ENCODE assay signal across 1 cellular context in genomic region chr17:56913867-56914640, GRCh38.
TF ChIP-seq lines count a peak whose summit lies in the region.

TSS of gene TRIM25 (minus strand) at chr17:56914049. CDS start at chr17:56913988, 61 bp downstream.

TF ChIP-seq in K562, 482 proteins besides CTCF, POLR2A, EP300 and RAD21 (continued from another document and continues in another):
- TF ChIP-seq, protein P1, sequence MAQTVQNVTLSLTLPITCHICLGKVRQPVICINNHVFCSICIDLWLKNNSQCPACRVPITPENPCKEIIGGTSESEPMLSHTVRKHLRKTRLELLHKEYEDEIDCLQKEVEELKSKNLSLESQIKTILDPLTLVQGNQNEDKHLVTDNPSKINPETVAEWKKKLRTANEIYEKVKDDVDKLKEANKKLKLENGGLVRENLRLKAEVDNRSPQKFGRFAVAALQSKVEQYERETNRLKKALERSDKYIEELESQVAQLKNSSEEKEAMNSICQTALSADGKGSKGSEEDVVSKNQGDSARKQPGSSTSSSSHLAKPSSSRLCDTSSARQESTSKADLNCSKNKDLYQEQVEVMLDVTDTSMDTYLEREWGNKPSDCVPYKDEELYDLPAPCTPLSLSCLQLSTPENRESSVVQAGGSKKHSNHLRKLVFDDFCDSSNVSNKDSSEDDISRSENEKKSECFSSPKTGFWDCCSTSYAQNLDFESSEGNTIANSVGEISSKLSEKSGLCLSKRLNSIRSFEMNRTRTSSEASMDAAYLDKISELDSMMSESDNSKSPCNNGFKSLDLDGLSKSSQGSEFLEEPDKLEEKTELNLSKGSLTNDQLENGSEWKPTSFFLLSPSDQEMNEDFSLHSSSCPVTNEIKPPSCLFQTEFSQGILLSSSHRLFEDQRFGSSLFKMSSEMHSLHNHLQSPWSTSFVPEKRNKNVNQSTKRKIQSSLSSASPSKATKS (CRISPR knock-in tag; IDR thresholded peaks at IDR 0.05) = no peak
- TF ChIP-seq ZNF445 (CRISPR knock-in tag; IDR thresholded peaks at IDR 0.05; ENCODE audit: low read depth) (no peak), HMG20A (CRISPR knock-in tag; conservative IDR thresholded peaks at IDR 0.05) (no peak), CBX2 (IDR thresholded peaks at IDR 0.05; ENCODE audit: insufficient read depth, low read length, poor library complexity, severe bottlenecking) (no peak), TEAD2 (tag; IDR thresholded peaks at IDR 0.05) (no peak), PHF20 (IDR thresholded peaks at IDR 0.05; ENCODE audit: partially characterized antibody) (peak; percentile 60), GTF2B (IDR thresholded peaks at IDR 0.05; ENCODE audit: extremely low read depth, insufficient read length) (peak; percentile 35), ZNF644 (tag; IDR thresholded peaks at IDR 0.05; ENCODE audit: low read depth) (no peak), CREB5 (CRISPR knock-in tag; IDR thresholded peaks at IDR 0.05) (no peak), IFI16 (CRISPR knock-in tag; IDR thresholded peaks at IDR 0.05) (no peak), HDGF (IDR thresholded peaks at IDR 0.05) (no peak), FOXJ2 (tag; IDR thresholded peaks at IDR 0.05) (no peak), PRMT5 (CRISPR knock-in tag; IDR thresholded peaks at IDR 0.05) (no peak), ZNF280B (CRISPR knock-in tag; IDR thresholded peaks at IDR 0.05) (no peak), ZNF12 (CRISPR knock-in tag; IDR thresholded peaks at IDR 0.05) (peak; percentile 44; the same call in 1 of the 2 replicates), NCOA2 (IDR thresholded peaks at IDR 0.05; ENCODE audit: partially characterized antibody in 2 of 2) (no peak), SPI1 (IDR thresholded peaks at IDR 0.05; ENCODE audit: borderline replicate concordance, low read depth, low read length) (no peak), BRCA1 (IDR thresholded peaks at IDR 0.05) (no peak), BRCA1 (CRISPR knock-in tag; IDR thresholded peaks at IDR 0.05) (no peak), MAFK (IDR thresholded peaks at IDR 0.05; ENCODE audit: low read length) (no peak), ZFP30 (CRISPR knock-in tag; IDR thresholded peaks at IDR 0.05; ENCODE audit: borderline replicate concordance) (no peak), TAF15 (IDR thresholded peaks at IDR 0.05; ENCODE audit: low read depth, low read length) (no peak), RAD51 (IDR thresholded peaks at IDR 0.05; ENCODE audit: borderline replicate concordance, low read depth) (peak; percentile 94), SMARCC2 (IDR thresholded peaks at IDR 0.05; ENCODE audit: low read depth) (no peak), PHB2 (IDR thresholded peaks at IDR 0.05; ENCODE audit: low read depth) (no peak), ZFPM2 (CRISPR knock-in tag; IDR thresholded peaks at IDR 0.05) (no peak), NFE2 (IDR thresholded peaks at IDR 0.05; ENCODE audit: low read depth) (no peak), DPF2 (IDR thresholded peaks at IDR 0.05) (no peak), TEAD1 (CRISPR knock-in tag; IDR thresholded peaks at IDR 0.05) (peak in 1 of 2 experiments; percentile 51; a peak in 2 of 4 replicates), MTA3 (IDR thresholded peaks at IDR 0.05; ENCODE audit: borderline replicate concordance) (peak; percentile 89), ELK1 (CRISPR knock-in tag; IDR thresholded peaks at IDR 0.05) (no peak), NR2F6 (CRISPR knock-in tag; IDR thresholded peaks at IDR 0.05) (no peak; the same call in 1 of the 2 replicates), LARP7 (IDR thresholded peaks at IDR 0.05) (no peak), ZNF133 (CRISPR knock-in tag; IDR thresholded peaks at IDR 0.05) (no peak), ILF3 (IDR thresholded peaks at IDR 0.05; ENCODE audit: borderline replicate concordance) (peak; percentile 31; the same call in 1 of the 2 replicates), TAF7 (tag; IDR thresholded peaks at IDR 0.05) (peak; percentile 81), TAF1 (IDR thresholded peaks at IDR 0.05; ENCODE audit: control insufficient read depth, extremely low read depth, insufficient read depth, low read length, severe bottlenecking) (peak; percentile 95), ETS2 (tag; IDR thresholded peaks at IDR 0.05; ENCODE audit: borderline replicate concordance, poor library complexity, severe bottlenecking) (no peak), ZNF431 (CRISPR knock-in tag; IDR thresholded peaks at IDR 0.05) (peak; percentile 13; the same call in 1 of the 2 replicates), RHOXF2B (CRISPR knock-in tag; conservative IDR thresholded peaks at IDR 0.05) (0 out of 2 replicates have a peak, but pooled peaks have one; percentile 29), HNRNPK (IDR thresholded peaks at IDR 0.05; ENCODE audit: low read depth, low read length, poor library complexity, severe bottlenecking) (no peak), MCM5 (IDR thresholded peaks at IDR 0.05; ENCODE audit: low read depth) (no peak), NKRF (IDR thresholded peaks at IDR 0.05; ENCODE audit: borderline replicate concordance) (peak; percentile 43; the same call in 1 of the 2 replicates), ZNF354B (CRISPR knock-in tag; IDR thresholded peaks at IDR 0.05) (no peak), NEUROD1 (IDR thresholded peaks at IDR 0.05; ENCODE audit: borderline replicate concordance, low read depth, low read length, partially characterized antibody) (peak; percentile 39), EWSR1 (IDR thresholded peaks at IDR 0.05; ENCODE audit: borderline replicate concordance, low read depth, partially characterized antibody) (no peak), TAF9B (IDR thresholded peaks at IDR 0.05; ENCODE audit: partially characterized antibody) (peak; percentile 82), KLF1 (tag; IDR thresholded peaks at IDR 0.05) (no peak), LCOR (CRISPR knock-in tag; IDR thresholded peaks at IDR 0.05) (no peak; the same call in 1 of the 2 replicates), FOXK1 (CRISPR knock-in tag; IDR thresholded peaks at IDR 0.05; ENCODE audit: borderline replicate concordance) (no peak), CAMTA2 (CRISPR knock-in tag; conservative IDR thresholded peaks at IDR 0.05) (no peak), NFXL1 (CRISPR knock-in tag; IDR thresholded peaks at IDR 0.05) (no peak), THRAP3 (IDR thresholded peaks at IDR 0.05; ENCODE audit: borderline replicate concordance) (no peak)
- TF ChIP-seq, protein P2, sequence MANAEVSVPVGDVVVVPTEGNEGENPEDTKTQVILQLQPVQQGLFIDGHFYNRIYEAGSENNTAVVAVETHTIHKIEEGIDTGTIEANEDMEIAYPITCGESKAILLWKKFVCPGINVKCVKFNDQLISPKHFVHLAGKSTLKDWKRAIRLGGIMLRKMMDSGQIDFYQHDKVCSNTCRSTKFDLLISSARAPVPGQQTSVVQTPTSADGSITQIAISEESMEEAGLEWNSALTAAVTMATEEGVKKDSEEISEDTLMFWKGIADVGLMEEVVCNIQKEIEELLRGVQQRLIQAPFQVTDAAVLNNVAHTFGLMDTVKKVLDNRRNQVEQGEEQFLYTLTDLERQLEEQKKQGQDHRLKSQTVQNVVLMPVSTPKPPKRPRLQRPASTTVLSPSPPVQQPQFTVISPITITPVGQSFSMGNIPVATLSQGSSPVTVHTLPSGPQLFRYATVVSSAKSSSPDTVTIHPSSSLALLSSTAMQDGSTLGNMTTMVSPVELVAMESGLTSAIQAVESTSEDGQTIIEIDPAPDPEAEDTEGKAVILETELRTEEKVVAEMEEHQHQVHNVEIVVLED (CRISPR knock-in tag; IDR thresholded peaks at IDR 0.05) = peak; percentile 38; the same call in 1 of the 2 replicates
- TF ChIP-seq, protein P3, sequence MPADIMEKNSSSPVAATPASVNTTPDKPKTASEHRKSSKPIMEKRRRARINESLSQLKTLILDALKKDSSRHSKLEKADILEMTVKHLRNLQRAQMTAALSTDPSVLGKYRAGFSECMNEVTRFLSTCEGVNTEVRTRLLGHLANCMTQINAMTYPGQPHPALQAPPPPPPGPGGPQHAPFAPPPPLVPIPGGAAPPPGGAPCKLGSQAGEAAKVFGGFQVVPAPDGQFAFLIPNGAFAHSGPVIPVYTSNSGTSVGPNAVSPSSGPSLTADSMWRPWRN (IDR thresholded peaks at IDR 0.05; ENCODE audit: low read depth) = no peak
- TF ChIP-seq, protein P4, sequence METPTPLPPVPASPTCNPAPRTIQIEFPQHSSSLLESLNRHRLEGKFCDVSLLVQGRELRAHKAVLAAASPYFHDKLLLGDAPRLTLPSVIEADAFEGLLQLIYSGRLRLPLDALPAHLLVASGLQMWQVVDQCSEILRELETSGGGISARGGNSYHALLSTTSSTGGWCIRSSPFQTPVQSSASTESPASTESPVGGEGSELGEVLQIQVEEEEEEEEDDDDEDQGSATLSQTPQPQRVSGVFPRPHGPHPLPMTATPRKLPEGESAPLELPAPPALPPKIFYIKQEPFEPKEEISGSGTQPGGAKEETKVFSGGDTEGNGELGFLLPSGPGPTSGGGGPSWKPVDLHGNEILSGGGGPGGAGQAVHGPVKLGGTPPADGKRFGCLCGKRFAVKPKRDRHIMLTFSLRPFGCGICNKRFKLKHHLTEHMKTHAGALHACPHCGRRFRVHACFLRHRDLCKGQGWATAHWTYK (CRISPR knock-in tag; IDR thresholded peaks at IDR 0.05) = 0 out of 2 replicates have a peak, but pooled peaks have one; percentile 61
- TF ChIP-seq, protein P5, sequence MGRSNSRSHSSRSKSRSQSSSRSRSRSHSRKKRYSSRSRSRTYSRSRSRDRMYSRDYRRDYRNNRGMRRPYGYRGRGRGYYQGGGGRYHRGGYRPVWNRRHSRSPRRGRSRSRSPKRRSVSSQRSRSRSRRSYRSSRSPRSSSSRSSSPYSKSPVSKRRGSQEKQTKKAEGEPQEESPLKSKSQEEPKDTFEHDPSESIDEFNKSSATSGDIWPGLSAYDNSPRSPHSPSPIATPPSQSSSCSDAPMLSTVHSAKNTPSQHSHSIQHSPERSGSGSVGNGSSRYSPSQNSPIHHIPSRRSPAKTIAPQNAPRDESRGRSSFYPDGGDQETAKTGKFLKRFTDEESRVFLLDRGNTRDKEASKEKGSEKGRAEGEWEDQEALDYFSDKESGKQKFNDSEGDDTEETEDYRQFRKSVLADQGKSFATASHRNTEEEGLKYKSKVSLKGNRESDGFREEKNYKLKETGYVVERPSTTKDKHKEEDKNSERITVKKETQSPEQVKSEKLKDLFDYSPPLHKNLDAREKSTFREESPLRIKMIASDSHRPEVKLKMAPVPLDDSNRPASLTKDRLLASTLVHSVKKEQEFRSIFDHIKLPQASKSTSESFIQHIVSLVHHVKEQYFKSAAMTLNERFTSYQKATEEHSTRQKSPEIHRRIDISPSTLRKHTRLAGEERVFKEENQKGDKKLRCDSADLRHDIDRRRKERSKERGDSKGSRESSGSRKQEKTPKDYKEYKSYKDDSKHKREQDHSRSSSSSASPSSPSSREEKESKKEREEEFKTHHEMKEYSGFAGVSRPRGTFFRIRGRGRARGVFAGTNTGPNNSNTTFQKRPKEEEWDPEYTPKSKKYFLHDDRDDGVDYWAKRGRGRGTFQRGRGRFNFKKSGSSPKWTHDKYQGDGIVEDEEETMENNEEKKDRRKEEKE (IDR thresholded peaks at IDR 0.05; ENCODE audit: borderline replicate concordance in 1 of 2, control insufficient read depth in 1 of 2, low read depth in 2 of 2, low read length in 1 of 2) = no peak
